Comparison of ENCODE assay signal across 1 cellular context in the genomic region with DNA sequence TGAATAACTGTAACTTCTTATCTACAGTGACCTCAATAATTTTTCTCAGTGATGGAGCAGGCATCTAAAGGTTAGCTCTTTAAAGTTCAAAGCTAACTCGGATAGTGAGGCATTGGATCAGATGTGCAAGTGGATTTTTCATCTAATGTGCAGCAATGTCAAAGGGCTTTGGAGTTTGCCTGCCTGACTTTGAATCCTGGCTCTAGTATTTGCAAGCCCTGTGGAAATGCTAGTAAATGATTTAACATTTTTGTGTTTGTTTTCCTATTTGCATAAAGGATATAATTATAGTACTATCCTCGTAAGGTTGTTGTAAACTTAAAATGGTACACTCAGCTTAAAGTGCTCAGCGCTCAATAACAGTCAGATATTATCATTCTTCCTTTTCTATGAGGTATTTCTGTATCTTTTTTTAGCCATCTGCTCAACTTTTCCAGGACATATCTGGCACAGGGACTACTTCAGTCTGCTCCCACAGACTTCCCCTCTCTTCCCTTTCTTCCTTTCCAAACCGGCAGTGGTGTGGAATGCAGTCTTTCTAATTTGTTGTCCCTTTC.
A peak's percentile ranks its signal among the peaks of the same experiment; 100 is the strongest.
TF ChIP-seq lines count a peak whose summit lies in the region.

No MANE protein-coding gene starts in this region.

TF ChIP-seq in HepG2, 621 proteins besides CTCF, POLR2A, EP300 and RAD21 (continued from another document and continues in another):
- TF ChIP-seq, protein P1, sequence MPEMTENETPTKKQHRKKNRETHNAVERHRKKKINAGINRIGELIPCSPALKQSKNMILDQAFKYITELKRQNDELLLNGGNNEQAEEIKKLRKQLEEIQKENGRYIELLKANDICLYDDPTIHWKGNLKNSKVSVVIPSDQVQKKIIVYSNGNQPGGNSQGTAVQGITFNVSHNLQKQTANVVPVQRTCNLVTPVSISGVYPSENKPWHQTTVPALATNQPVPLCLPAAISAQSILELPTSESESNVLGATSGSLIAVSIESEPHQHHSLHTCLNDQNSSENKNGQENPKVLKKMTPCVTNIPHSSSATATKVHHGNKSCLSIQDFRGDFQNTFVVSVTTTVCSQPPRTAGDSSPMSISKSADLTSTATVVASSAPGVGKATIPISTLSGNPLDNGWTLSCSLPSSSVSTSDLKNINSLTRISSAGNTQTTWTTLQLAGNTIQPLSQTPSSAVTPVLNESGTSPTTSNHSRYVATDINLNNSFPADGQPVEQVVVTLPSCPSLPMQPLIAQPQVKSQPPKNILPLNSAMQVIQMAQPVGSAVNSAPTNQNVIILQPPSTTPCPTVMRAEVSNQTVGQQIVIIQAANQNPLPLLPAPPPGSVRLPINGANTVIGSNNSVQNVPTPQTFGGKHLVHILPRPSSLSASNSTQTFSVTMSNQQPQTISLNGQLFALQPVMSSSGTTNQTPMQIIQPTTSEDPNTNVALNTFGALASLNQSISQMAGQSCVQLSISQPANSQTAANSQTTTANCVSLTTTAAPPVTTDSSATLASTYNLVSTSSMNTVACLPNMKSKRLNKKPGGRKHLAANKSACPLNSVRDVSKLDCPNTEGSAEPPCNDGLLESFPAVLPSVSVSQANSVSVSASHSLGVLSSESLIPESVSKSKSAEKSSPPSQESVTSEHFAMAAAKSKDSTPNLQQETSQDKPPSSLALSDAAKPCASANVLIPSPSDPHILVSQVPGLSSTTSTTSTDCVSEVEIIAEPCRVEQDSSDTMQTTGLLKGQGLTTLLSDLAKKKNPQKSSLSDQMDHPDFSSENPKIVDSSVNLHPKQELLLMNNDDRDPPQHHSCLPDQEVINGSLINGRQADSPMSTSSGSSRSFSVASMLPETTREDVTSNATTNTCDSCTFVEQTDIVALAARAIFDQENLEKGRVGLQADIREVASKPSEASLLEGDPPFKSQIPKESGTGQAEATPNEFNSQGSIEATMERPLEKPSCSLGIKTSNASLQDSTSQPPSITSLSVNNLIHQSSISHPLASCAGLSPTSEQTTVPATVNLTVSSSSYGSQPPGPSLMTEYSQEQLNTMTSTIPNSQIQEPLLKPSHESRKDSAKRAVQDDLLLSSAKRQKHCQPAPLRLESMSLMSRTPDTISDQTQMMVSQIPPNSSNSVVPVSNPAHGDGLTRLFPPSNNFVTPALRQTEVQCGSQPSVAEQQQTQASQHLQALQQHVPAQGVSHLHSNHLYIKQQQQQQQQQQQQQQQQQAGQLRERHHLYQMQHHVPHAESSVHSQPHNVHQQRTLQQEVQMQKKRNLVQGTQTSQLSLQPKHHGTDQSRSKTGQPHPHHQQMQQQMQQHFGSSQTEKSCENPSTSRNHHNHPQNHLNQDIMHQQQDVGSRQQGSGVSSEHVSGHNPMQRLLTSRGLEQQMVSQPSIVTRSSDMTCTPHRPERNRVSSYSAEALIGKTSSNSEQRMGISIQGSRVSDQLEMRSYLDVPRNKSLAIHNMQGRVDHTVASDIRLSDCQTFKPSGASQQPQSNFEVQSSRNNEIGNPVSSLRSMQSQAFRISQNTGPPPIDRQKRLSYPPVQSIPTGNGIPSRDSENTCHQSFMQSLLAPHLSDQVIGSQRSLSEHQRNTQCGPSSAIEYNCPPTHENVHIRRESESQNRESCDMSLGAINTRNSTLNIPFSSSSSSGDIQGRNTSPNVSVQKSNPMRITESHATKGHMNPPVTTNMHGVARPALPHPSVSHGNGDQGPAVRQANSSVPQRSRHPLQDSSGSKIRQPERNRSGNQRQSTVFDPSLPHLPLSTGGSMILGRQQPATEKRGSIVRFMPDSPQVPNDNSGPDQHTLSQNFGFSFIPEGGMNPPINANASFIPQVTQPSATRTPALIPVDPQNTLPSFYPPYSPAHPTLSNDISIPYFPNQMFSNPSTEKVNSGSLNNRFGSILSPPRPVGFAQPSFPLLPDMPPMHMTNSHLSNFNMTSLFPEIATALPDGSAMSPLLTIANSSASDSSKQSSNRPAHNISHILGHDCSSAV (CRISPR knock-in tag; IDR thresholded peaks at IDR 0.05; ENCODE audit: borderline replicate concordance), result no peak
- TF ChIP-seq TAF15 (IDR thresholded peaks at IDR 0.05; ENCODE audit: low read depth, low read length, poor library complexity, severe bottlenecking) (no peak), PCBP2 (optimal IDR thresholded peaks at IDR 0.05; ENCODE audit: low read depth, low read length, poor library complexity, severe bottlenecking) (no peak), CCAR2 (optimal IDR thresholded peaks at IDR 0.05; ENCODE audit: low read depth, low read length) (no peak), ZNF790 (CRISPR knock-in tag; IDR thresholded peaks at IDR 0.05; ENCODE audit: borderline replicate concordance) (no peak), NR1H2 (CRISPR knock-in tag; IDR thresholded peaks at IDR 0.05; ENCODE audit: borderline replicate concordance, low read depth) (no peak), ZNF614 (CRISPR knock-in tag; IDR thresholded peaks at IDR 0.05; ENCODE audit: borderline replicate concordance) (peak; percentile 31; the same call in 1 of the 2 replicates), ZFP41 (CRISPR knock-in tag; IDR thresholded peaks at IDR 0.05; ENCODE audit: borderline replicate concordance) (no peak), KDM1A (CRISPR knock-in tag; IDR thresholded peaks at IDR 0.05) (peak; percentile 31; the same call in 1 of the 2 replicates), ZNF160 (CRISPR knock-in tag; IDR thresholded peaks at IDR 0.05) (no peak), ZNF781 (CRISPR knock-in tag; IDR thresholded peaks at IDR 0.05; ENCODE audit: borderline replicate concordance, not compliant biosample characterization) (no peak), NFKBIZ (CRISPR knock-in tag; IDR thresholded peaks at IDR 0.05) (no peak), CHCHD3 (CRISPR knock-in tag; IDR thresholded peaks at IDR 0.05) (no peak), KLF6 (CRISPR knock-in tag; IDR thresholded peaks at IDR 0.05) (0 out of 2 replicates have a peak, but pooled peaks have one; percentile 26), TCF7 (IDR thresholded peaks at IDR 0.05; ENCODE audit: low read depth) (peak; percentile 81), SRSF9 (IDR thresholded peaks at IDR 0.05; ENCODE audit: borderline replicate concordance, insufficient read depth, low read depth, low read length, poor library complexity, severe bottlenecking) (no peak), ZNF446 (CRISPR knock-in tag; IDR thresholded peaks at IDR 0.05) (no peak), SIX1 (CRISPR knock-in tag; IDR thresholded peaks at IDR 0.05; ENCODE audit: borderline replicate concordance) (no peak), ZNF737 (CRISPR knock-in tag; IDR thresholded peaks at IDR 0.05; ENCODE audit: borderline replicate concordance) (no peak), GABPA (IDR thresholded peaks at IDR 0.05; ENCODE audit: low read depth, low read length) (no peak), GABPA (CRISPR knock-in tag; IDR thresholded peaks at IDR 0.05; ENCODE audit: low read depth) (peak; percentile 28; the same call in 1 of the 2 replicates), ZNF496 (CRISPR knock-in tag; IDR thresholded peaks at IDR 0.05; ENCODE audit: insufficient replicate concordance) (no peak), ZNF12 (CRISPR knock-in tag; IDR thresholded peaks at IDR 0.05) (0 out of 2 replicates have a peak, but pooled peaks have one; percentile 37), KMT2A (CRISPR knock-in tag; IDR thresholded peaks at IDR 0.05) (no peak), ZNF333 (CRISPR knock-in tag; IDR thresholded peaks at IDR 0.05; ENCODE audit: borderline replicate concordance) (no peak), EZH2 (conservative IDR thresholded peaks at IDR 0.05; ENCODE audit: low read depth, low read length) (no peak), ZNF761 (CRISPR knock-in tag; conservative IDR thresholded peaks at IDR 0.05) (no peak), GATAD2A (CRISPR knock-in tag; IDR thresholded peaks at IDR 0.05) (peak; percentile 82), ZFX (CRISPR knock-in tag; IDR thresholded peaks at IDR 0.05; ENCODE audit: low read depth) (no peak), SNAI1 (CRISPR knock-in tag; IDR thresholded peaks at IDR 0.05; ENCODE audit: borderline replicate concordance) (no peak), GZF1 (CRISPR knock-in tag; IDR thresholded peaks at IDR 0.05) (no peak), ZSCAN29 (CRISPR knock-in tag; conservative IDR thresholded peaks at IDR 0.05) (peak; percentile 83), THYN1 (CRISPR knock-in tag; IDR thresholded peaks at IDR 0.05; ENCODE audit: borderline replicate concordance, low read depth) (no peak), ZNF776 (CRISPR knock-in tag; IDR thresholded peaks at IDR 0.05) (no peak), ARHGAP35 (CRISPR knock-in tag; IDR thresholded peaks at IDR 0.05; ENCODE audit: borderline replicate concordance) (no peak)
- TF ChIP-seq, protein P2, sequence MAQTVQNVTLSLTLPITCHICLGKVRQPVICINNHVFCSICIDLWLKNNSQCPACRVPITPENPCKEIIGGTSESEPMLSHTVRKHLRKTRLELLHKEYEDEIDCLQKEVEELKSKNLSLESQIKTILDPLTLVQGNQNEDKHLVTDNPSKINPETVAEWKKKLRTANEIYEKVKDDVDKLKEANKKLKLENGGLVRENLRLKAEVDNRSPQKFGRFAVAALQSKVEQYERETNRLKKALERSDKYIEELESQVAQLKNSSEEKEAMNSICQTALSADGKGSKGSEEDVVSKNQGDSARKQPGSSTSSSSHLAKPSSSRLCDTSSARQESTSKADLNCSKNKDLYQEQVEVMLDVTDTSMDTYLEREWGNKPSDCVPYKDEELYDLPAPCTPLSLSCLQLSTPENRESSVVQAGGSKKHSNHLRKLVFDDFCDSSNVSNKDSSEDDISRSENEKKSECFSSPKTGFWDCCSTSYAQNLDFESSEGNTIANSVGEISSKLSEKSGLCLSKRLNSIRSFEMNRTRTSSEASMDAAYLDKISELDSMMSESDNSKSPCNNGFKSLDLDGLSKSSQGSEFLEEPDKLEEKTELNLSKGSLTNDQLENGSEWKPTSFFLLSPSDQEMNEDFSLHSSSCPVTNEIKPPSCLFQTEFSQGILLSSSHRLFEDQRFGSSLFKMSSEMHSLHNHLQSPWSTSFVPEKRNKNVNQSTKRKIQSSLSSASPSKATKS (CRISPR knock-in tag; IDR thresholded peaks at IDR 0.05), result no peak
- TF ChIP-seq, protein P3, sequence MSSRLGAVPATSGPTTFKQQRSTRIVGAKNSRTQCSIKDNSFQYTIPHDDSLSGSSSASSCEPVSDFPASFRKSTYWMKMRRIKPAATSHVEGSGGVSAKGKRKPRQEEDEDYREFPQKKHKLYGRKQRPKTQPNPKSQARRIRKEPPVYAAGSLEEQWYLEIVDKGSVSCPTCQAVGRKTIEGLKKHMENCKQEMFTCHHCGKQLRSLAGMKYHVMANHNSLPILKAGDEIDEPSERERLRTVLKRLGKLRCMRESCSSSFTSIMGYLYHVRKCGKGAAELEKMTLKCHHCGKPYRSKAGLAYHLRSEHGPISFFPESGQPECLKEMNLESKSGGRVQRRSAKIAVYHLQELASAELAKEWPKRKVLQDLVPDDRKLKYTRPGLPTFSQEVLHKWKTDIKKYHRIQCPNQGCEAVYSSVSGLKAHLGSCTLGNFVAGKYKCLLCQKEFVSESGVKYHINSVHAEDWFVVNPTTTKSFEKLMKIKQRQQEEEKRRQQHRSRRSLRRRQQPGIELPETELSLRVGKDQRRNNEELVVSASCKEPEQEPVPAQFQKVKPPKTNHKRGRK (CRISPR knock-in tag; IDR thresholded peaks at IDR 0.05), result no peak
- TF ChIP-seq, protein P4, sequence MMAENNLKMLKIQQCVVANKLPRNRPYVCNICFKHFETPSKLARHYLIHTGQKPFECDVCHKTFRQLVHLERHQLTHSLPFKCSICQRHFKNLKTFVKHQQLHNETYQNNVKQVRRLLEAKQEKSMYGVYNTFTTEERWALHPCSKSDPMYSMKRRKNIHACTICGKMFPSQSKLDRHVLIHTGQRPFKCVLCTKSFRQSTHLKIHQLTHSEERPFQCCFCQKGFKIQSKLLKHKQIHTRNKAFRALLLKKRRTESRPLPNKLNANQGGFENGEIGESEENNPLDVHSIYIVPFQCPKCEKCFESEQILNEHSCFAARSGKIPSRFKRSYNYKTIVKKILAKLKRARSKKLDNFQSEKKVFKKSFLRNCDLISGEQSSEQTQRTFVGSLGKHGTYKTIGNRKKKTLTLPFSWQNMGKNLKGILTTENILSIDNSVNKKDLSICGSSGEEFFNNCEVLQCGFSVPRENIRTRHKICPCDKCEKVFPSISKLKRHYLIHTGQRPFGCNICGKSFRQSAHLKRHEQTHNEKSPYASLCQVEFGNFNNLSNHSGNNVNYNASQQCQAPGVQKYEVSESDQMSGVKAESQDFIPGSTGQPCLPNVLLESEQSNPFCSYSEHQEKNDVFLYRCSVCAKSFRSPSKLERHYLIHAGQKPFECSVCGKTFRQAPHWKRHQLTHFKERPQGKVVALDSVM (CRISPR knock-in tag; IDR thresholded peaks at IDR 0.05), result no peak
- TF ChIP-seq, protein P5, sequence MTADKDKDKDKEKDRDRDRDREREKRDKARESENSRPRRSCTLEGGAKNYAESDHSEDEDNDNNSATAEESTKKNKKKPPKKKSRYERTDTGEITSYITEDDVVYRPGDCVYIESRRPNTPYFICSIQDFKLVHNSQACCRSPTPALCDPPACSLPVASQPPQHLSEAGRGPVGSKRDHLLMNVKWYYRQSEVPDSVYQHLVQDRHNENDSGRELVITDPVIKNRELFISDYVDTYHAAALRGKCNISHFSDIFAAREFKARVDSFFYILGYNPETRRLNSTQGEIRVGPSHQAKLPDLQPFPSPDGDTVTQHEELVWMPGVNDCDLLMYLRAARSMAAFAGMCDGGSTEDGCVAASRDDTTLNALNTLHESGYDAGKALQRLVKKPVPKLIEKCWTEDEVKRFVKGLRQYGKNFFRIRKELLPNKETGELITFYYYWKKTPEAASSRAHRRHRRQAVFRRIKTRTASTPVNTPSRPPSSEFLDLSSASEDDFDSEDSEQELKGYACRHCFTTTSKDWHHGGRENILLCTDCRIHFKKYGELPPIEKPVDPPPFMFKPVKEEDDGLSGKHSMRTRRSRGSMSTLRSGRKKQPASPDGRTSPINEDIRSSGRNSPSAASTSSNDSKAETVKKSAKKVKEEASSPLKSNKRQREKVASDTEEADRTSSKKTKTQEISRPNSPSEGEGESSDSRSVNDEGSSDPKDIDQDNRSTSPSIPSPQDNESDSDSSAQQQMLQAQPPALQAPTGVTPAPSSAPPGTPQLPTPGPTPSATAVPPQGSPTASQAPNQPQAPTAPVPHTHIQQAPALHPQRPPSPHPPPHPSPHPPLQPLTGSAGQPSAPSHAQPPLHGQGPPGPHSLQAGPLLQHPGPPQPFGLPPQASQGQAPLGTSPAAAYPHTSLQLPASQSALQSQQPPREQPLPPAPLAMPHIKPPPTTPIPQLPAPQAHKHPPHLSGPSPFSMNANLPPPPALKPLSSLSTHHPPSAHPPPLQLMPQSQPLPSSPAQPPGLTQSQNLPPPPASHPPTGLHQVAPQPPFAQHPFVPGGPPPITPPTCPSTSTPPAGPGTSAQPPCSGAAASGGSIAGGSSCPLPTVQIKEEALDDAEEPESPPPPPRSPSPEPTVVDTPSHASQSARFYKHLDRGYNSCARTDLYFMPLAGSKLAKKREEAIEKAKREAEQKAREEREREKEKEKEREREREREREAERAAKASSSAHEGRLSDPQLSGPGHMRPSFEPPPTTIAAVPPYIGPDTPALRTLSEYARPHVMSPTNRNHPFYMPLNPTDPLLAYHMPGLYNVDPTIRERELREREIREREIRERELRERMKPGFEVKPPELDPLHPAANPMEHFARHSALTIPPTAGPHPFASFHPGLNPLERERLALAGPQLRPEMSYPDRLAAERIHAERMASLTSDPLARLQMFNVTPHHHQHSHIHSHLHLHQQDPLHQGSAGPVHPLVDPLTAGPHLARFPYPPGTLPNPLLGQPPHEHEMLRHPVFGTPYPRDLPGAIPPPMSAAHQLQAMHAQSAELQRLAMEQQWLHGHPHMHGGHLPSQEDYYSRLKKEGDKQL (CRISPR knock-in tag; IDR thresholded peaks at IDR 0.05; ENCODE audit: low read depth), result no peak
- TF ChIP-seq, protein P6, sequence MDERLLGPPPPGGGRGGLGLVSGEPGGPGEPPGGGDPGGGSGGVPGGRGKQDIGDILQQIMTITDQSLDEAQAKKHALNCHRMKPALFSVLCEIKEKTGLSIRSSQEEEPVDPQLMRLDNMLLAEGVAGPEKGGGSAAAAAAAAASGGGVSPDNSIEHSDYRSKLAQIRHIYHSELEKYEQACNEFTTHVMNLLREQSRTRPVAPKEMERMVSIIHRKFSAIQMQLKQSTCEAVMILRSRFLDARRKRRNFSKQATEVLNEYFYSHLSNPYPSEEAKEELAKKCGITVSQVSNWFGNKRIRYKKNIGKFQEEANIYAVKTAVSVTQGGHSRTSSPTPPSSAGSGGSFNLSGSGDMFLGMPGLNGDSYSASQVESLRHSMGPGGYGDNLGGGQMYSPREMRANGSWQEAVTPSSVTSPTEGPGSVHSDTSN (CRISPR knock-in tag; IDR thresholded peaks at IDR 0.05), result no peak
